In genomic region chr16:30786936-30787612, GRCh38 we compare ENCODE assay signal across 8 cellular contexts. TPM values are rescaled to one million over a fixed set of nuclear protein-coding genes. Genes with fewer than 3 reads are reported as not detected.
DNase-seq lines count a peak whose midpoint lies in the region; ATAC-seq and TF ChIP-seq lines count a peak whose summit lies in the region.

ZNF629 (minus strand) TSS chr16:30787205; CDS start chr16:30784482, 2,723 bp downstream.

- no peaks in the 10 kb centered on the region for H3K27me3 Mint-ChIP-seq in Caco-2 (ENCODE audit: insufficient read depth, unreplicated experiment)
- peaks cover 2 to 12% (median 7%) of the 10 kb centered on the region in 3 donors for H3K27me3 Mint-ChIP-seq in immature natural killer cell (ENCODE audit: low read depth in 3 of 3)

- peaks cover 1% of the 10 kb centered on the region; the same call in 1 of the 2 replicates for H3K36me3 ChIP-seq in Caco-2 (ENCODE audit: control insufficient read depth, insufficient read depth, low read length)
- H3K36me3 ChIP-seq in HUES64 (ENCODE audit: insufficient read depth, low read length) = peaks cover 20% of the 10 kb centered on the region
- H3K36me3 ChIP-seq in SJCRH30 = peaks cover 20% of the 10 kb centered on the region
- H3K36me3 ChIP-seq in sigmoid colon = peaks cover 15 to 25% (median 19%) of the 10 kb centered on the region in 4 donors

- intact Hi-C loops in Caco-2 (cut with micrococcal nuclease; ENCODE audit: unreplicated experiment) (loop anchor here (1.0 to 2.0 kb wide), 4 partner anchors 18 to 88 kb away; no protein-coding TSS in a partner anchor), sigmoid colon (cut with DNase I) (loop anchor here (1.0 kb wide), 1 partner anchor 18 kb away; no protein-coding TSS in a partner anchor)

- H3K36me3 Mint-ChIP-seq in Caco-2 (ENCODE audit: insufficient read depth, unreplicated experiment) (peaks cover 7% of the 10 kb centered on the region), immature natural killer cell (peaks cover 0 to 8% (median 0%) of the 10 kb centered on the region in 3 donors)

- no peak for TF ChIP-seq EP300 in sigmoid colon (IDR thresholded peaks at IDR 0.05)

- H3K27me3 ChIP-seq in Caco-2 (replicated peaks; ENCODE audit: control insufficient read depth, insufficient read depth, low read length) = no peaks in the 10 kb centered on the region
- H3K27me3 ChIP-seq in HUES64 (ENCODE audit: insufficient read depth, low read length) = peaks cover 4% of the 10 kb centered on the region; the same call in 1 of the 2 replicates
- no peaks in the 10 kb centered on the region for H3K27me3 ChIP-seq in SJCRH30
- no peaks in the 10 kb centered on the region for H3K27me3 ChIP-seq in sigmoid colon

- TF ChIP-seq POLR2A in sigmoid colon (IDR thresholded peaks at IDR 0.05) = no peak

- CTCF ChIA-PET in Caco-2 (lab: Charles Lee) = interaction anchor here (0.9 to 1.5 kb wide), 4 partner anchors 12 to 52 kb away, joined by 3 to 13 read pairs (median 4); no protein-coding TSS in a partner anchor

- H3K4me1 ChIP-seq in Caco-2 (peaks cover 14% of the 10 kb centered on the region; the same call in 1 of the 2 replicates), HUES64 (ENCODE audit: insufficient read depth, low read length) (peaks cover 10% of the 10 kb centered on the region), SJCRH30 (peaks cover 4% of the 10 kb centered on the region; the same call in 1 of the 2 replicates), sigmoid colon (peaks cover 3 to 29% (median 23%) of the 10 kb centered on the region in 4 donors)

- H3K9me3 ChIP-seq in Caco-2 (no peaks in the 10 kb centered on the region), HUES64 (ENCODE audit: insufficient read depth, low read depth, low read length) (no peaks in the 10 kb centered on the region), SJCRH30 (replicated peaks) (no peaks in the 10 kb centered on the region), sigmoid colon (no peaks in the 10 kb centered on the region)

- BruUV-seq in Caco-2 (replicated peaks; lab: Mats Ljungman, UMichigan) = no TSS peak

- peak within 1 kb of the TSS; percentile 91 for H3K9ac ChIP-seq in HUES64 (ENCODE audit: low read depth, low read length)

- DNase-seq in Caco-2 (peak; percentile 79 to 82), SJCRH30 (peak; percentile 87 to 92), caudate nucleus (lab: John Stamatoyannopoulos, UW) (peak in 59 of 61 donors; percentile 3 to 84 (median 63)), immature natural killer cell (peak in 1 of 3 donors; percentile 36), sigmoid colon (peak; percentile 89), GM13977 (ENCODE audit: low spot score) (no peak)

- H3K4me3 Mint-ChIP-seq in Caco-2 (ENCODE audit: unreplicated experiment) (peak within 1 kb of the TSS; percentile 93), immature natural killer cell (peak within 1 kb of the TSS; percentile 68 to 85 (median 79))

- no peak for ATAC-seq in HG02973 (IDR thresholded peaks at IDR 0.05; ENCODE audit: unreplicated experiment)

- H3K27ac ChIP-seq in HUES64 (ENCODE audit: low read depth, low read length) = peak within 1 kb of the TSS; percentile 90
- H3K27ac ChIP-seq in SJCRH30 = peak within 1 kb of the TSS; percentile 66
- peak within 1 kb of the TSS; percentile 85 for H3K27ac ChIP-seq in caudate nucleus (ENCODE audit: low read depth, low read length)
- H3K27ac ChIP-seq in sigmoid colon = peak within 1 kb of the TSS; percentile 89 to 96 (median 93)

- in situ Hi-C loops in GM13977 (cut with MboI; ENCODE audit: low pct_unique_long_range_greater_than_20kb, low sequenced_read_pairs, unreplicated experiment) = no loop called here

- TF ChIP-seq CTCF in Caco-2 (IDR thresholded peaks at IDR 0.05; ENCODE audit: insufficient read depth in 1 of 2, low read depth in 1 of 2, low read length in 1 of 2, severe bottlenecking in 1 of 2, unreplicated experiment in 1 of 2) (no peak), sigmoid colon (IDR thresholded peaks at IDR 0.05) (peak in 1 of 4 experiments; percentile 24), GM13977 (IDR thresholded peaks at IDR 0.05; ENCODE audit: extremely low read depth, insufficient read depth, missing control alignments) (no peak)

- H3K4me3 ChIP-seq in Caco-2 (ENCODE audit: low read depth, low read length) (peak within 1 kb of the TSS; percentile 72), HUES64 (ENCODE audit: low read length) (peak within 1 kb of the TSS; percentile 83), SJCRH30 (peak within 1 kb of the TSS; percentile 97), sigmoid colon (peak within 1 kb of the TSS; percentile 78 to 99 (median 90))

- POLR2A ChIA-PET in Caco-2 (lab: Charles Lee) = interaction anchor here (0.6 to 1.6 kb wide), 5 partner anchors 9 to 88 kb away, joined by 3 to 16 read pairs (median 4); no protein-coding TSS in a partner anchor

- no peaks in the 10 kb centered on the region for H3K9me3 Mint-ChIP-seq in Caco-2 (ENCODE audit: unreplicated experiment)
- no peaks in the 10 kb centered on the region for H3K9me3 Mint-ChIP-seq in immature natural killer cell

- WGBS in HUES64 = under 1% methylated on average over 37 of the region's 37 CpGs
- 1 to 2% methylated on average over 37 of the region's 37 CpGs for WGBS in sigmoid colon, 2 donors

- H3K27ac Mint-ChIP-seq in Caco-2 (ENCODE audit: unreplicated experiment) = peak within 1 kb of the TSS; percentile 91
- peak within 1 kb of the TSS in 1 of 6 donors; percentile 69 for H3K27ac Mint-ChIP-seq in immature natural killer cell

- H3K4me1 Mint-ChIP-seq in Caco-2 (ENCODE audit: low read depth, unreplicated experiment) = no peaks in the 10 kb centered on the region
- H3K4me1 Mint-ChIP-seq in immature natural killer cell = peaks cover 14 to 17% of the 10 kb centered on the region in 2 donors

RNA-seq across cellular contexts. Expression of gene ZNF629, which starts in this region (rescaled TPM):
- 18.9 and 20.6 TPM in 2 replicates for total RNA-seq in Caco-2 (2022)
- polyA plus RNA-seq in HUES64 (2013, experiment 1 of 2) = 12.2 TPM
- polyA plus RNA-seq in HUES64 (2013, experiment 2 of 2) = 15.4 TPM
- total RNA-seq in SJCRH30 (2014; rRNA removed; shearing (Covaris generic)) = 28.6 and 29.8 TPM in 2 replicates
- 1 to 10 TPM in 1 of 3 donors, under 1 TPM in 2; 0.09 to 1.1 (median 0.16) TPM for polyA plus RNA-seq in immature natural killer cell
- 10 to 100 TPM in 2 of 4 donors, 1 to 10 TPM in 2; 8.4 to 12.1 (median 10.3) TPM for total RNA-seq in sigmoid colon
- 1 to 10 TPM; 3.0 to 6.9 (median 3.5) TPM for polyA plus RNA-seq in sigmoid colon
